ENCODE assay signal across 1 cellular context in the genomic region with DNA sequence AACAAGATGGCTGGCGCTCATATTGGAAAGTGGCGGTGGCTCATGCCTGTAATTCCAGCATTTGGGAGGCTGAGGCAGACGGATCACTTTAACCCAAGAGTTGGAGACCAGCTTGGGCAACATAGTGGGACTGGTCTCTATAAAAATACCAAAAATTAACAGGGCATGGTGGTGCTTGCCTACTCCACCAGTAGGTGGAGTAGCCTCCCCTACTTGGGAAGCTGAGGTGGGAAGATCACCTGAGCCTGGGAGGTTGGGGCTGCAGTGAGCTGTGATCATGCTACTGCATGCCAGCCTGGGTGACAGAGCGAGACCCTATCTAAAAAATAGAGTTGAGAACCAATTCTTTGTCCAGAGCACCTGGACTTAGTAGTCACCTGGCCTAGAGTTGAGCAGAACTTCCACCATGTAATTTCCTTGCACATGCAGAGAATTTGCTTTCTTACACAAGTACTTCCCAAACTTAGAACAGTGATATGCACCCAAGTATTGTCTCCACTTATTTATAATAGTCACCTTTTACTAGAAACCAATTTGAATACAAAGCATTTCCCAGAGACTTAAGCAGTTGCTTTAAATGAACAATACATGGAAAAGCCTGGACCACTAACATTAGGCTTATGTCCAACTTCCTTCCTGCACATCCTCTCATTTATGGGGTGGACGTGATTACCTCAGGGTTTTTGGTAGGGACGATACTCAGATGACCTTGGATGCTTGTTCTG.
A peak's percentile ranks its signal among the peaks of the same experiment; 100 is the strongest.
TF ChIP-seq lines count a peak whose summit lies in the region.

No MANE protein-coding gene starts in this region.

TF ChIP-seq in K562, 482 proteins besides CTCF, POLR2A, EP300 and RAD21 (continued from another document):
- TF ChIP-seq, protein P1, sequence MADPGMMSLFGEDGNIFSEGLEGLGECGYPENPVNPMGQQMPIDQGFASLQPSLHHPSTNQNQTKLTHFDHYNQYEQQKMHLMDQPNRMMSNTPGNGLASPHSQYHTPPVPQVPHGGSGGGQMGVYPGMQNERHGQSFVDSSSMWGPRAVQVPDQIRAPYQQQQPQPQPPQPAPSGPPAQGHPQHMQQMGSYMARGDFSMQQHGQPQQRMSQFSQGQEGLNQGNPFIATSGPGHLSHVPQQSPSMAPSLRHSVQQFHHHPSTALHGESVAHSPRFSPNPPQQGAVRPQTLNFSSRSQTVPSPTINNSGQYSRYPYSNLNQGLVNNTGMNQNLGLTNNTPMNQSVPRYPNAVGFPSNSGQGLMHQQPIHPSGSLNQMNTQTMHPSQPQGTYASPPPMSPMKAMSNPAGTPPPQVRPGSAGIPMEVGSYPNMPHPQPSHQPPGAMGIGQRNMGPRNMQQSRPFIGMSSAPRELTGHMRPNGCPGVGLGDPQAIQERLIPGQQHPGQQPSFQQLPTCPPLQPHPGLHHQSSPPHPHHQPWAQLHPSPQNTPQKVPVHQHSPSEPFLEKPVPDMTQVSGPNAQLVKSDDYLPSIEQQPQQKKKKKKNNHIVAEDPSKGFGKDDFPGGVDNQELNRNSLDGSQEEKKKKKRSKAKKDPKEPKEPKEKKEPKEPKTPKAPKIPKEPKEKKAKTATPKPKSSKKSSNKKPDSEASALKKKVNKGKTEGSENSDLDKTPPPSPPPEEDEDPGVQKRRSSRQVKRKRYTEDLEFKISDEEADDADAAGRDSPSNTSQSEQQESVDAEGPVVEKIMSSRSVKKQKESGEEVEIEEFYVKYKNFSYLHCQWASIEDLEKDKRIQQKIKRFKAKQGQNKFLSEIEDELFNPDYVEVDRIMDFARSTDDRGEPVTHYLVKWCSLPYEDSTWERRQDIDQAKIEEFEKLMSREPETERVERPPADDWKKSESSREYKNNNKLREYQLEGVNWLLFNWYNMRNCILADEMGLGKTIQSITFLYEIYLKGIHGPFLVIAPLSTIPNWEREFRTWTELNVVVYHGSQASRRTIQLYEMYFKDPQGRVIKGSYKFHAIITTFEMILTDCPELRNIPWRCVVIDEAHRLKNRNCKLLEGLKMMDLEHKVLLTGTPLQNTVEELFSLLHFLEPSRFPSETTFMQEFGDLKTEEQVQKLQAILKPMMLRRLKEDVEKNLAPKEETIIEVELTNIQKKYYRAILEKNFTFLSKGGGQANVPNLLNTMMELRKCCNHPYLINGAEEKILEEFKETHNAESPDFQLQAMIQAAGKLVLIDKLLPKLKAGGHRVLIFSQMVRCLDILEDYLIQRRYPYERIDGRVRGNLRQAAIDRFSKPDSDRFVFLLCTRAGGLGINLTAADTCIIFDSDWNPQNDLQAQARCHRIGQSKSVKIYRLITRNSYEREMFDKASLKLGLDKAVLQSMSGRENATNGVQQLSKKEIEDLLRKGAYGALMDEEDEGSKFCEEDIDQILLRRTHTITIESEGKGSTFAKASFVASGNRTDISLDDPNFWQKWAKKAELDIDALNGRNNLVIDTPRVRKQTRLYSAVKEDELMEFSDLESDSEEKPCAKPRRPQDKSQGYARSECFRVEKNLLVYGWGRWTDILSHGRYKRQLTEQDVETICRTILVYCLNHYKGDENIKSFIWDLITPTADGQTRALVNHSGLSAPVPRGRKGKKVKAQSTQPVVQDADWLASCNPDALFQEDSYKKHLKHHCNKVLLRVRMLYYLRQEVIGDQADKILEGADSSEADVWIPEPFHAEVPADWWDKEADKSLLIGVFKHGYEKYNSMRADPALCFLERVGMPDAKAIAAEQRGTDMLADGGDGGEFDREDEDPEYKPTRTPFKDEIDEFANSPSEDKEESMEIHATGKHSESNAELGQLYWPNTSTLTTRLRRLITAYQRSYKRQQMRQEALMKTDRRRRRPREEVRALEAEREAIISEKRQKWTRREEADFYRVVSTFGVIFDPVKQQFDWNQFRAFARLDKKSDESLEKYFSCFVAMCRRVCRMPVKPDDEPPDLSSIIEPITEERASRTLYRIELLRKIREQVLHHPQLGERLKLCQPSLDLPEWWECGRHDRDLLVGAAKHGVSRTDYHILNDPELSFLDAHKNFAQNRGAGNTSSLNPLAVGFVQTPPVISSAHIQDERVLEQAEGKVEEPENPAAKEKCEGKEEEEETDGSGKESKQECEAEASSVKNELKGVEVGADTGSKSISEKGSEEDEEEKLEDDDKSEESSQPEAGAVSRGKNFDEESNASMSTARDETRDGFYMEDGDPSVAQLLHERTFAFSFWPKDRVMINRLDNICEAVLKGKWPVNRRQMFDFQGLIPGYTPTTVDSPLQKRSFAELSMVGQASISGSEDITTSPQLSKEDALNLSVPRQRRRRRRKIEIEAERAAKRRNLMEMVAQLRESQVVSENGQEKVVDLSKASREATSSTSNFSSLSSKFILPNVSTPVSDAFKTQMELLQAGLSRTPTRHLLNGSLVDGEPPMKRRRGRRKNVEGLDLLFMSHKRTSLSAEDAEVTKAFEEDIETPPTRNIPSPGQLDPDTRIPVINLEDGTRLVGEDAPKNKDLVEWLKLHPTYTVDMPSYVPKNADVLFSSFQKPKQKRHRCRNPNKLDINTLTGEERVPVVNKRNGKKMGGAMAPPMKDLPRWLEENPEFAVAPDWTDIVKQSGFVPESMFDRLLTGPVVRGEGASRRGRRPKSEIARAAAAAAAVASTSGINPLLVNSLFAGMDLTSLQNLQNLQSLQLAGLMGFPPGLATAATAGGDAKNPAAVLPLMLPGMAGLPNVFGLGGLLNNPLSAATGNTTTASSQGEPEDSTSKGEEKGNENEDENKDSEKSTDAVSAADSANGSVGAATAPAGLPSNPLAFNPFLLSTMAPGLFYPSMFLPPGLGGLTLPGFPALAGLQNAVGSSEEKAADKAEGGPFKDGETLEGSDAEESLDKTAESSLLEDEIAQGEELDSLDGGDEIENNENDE (IDR thresholded peaks at IDR 0.05; ENCODE audit: low read depth, low read length) = no peak
- TF ChIP-seq FOXP1 (CRISPR knock-in tag; IDR thresholded peaks at IDR 0.05) (no peak), ZFP36 (IDR thresholded peaks at IDR 0.05; ENCODE audit: low read depth, low read length, partially characterized antibody) (no peak), EHMT2 (IDR thresholded peaks at IDR 0.05) (0 out of 2 replicates have a peak, but pooled peaks have one; percentile 14), HDAC8 (tag; IDR thresholded peaks at IDR 0.05) (no peak), U2AF2 (optimal IDR thresholded peaks at IDR 0.05; ENCODE audit: low read depth, low read length) (no peak), KAT8 (IDR thresholded peaks at IDR 0.05; ENCODE audit: low read depth) (no peak), KLF16 (IDR thresholded peaks at IDR 0.05) (peak; percentile 65), SMAD2 (IDR thresholded peaks at IDR 0.05; ENCODE audit: low read depth, low read length) (no peak), NFIX (CRISPR knock-in tag; IDR thresholded peaks at IDR 0.05; ENCODE audit: low read depth) (no peak), ZNF212 (CRISPR knock-in tag; IDR thresholded peaks at IDR 0.05) (no peak), SETDB1 (IDR thresholded peaks at IDR 0.05; ENCODE audit: low read length) (no peak), ZEB2 (IDR thresholded peaks at IDR 0.05) (0 out of 2 replicates have a peak, but pooled peaks have one; percentile 15), XRCC5 (IDR thresholded peaks at IDR 0.05; ENCODE audit: low read depth, low read length) (peak; percentile 73; the same call in 1 of the 2 replicates)
- TF ChIP-seq, protein P2, sequence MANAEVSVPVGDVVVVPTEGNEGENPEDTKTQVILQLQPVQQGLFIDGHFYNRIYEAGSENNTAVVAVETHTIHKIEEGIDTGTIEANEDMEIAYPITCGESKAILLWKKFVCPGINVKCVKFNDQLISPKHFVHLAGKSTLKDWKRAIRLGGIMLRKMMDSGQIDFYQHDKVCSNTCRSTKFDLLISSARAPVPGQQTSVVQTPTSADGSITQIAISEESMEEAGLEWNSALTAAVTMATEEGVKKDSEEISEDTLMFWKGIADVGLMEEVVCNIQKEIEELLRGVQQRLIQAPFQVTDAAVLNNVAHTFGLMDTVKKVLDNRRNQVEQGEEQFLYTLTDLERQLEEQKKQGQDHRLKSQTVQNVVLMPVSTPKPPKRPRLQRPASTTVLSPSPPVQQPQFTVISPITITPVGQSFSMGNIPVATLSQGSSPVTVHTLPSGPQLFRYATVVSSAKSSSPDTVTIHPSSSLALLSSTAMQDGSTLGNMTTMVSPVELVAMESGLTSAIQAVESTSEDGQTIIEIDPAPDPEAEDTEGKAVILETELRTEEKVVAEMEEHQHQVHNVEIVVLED (CRISPR knock-in tag; IDR thresholded peaks at IDR 0.05) = no peak
- TF ChIP-seq, protein P3, sequence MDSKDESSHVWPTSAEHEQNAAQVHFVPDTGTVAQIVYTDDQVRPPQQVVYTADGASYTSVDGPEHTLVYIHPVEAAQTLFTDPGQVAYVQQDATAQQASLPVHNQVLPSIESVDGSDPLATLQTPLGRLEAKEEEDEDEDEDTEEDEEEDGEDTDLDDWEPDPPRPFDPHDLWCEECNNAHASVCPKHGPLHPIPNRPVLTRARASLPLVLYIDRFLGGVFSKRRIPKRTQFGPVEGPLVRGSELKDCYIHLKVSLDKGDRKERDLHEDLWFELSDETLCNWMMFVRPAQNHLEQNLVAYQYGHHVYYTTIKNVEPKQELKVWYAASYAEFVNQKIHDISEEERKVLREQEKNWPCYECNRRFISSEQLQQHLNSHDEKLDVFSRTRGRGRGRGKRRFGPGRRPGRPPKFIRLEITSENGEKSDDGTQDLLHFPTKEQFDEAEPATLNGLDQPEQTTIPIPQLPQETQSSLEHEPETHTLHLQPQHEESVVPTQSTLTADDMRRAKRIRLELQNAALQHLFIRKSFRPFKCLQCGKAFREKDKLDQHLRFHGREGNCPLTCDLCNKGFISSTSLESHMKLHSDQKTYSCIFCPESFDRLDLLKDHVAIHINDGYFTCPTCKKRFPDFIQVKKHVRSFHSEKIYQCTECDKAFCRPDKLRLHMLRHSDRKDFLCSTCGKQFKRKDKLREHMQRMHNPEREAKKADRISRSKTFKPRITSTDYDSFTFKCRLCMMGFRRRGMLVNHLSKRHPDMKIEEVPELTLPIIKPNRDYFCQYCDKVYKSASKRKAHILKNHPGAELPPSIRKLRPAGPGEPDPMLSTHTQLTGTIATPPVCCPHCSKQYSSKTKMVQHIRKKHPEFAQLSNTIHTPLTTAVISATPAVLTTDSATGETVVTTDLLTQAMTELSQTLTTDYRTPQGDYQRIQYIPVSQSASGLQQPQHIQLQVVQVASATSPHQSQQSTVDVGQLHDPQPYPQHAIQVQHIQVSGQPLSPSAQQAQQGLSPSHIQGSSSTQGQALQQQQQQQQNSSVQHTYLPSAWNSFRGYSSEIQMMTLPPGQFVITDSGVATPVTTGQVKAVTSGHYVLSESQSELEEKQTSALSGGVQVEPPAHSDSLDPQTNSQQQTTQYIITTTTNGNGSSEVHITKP (IDR thresholded peaks at IDR 0.05; ENCODE audit: partially characterized antibody) = no peak
- TF ChIP-seq, protein P4, sequence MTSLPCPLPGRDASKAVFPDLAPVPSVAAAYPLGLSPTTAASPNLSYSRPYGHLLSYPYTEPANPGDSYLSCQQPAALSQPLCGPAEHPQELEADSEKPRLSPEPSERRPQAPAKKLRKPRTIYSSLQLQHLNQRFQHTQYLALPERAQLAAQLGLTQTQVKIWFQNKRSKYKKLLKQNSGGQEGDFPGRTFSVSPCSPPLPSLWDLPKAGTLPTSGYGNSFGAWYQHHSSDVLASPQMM (CRISPR knock-in tag; IDR thresholded peaks at IDR 0.05) = no peak
